1 cellular context compared by ENCODE assay signal in genomic region chr12:54341343-54341742, GRCh38.
TF ChIP-seq lines count a peak whose summit lies in the region.

No MANE protein-coding gene starts in this region.

TF ChIP-seq in neural cell, 6 proteins besides CTCF, POLR2A, EP300 and RAD21 (continued from another document):
- TF ChIP-seq REST (IDR thresholded peaks at IDR 0.05; ENCODE audit: borderline replicate concordance) = no peak
